ENCODE assay signal across 15 cellular contexts in genomic region chr16:17866991-17867390, GRCh38.
DNase-seq lines count a peak whose midpoint lies in the region; ATAC-seq and TF ChIP-seq lines count a peak whose summit lies in the region.
"Had no signal": no experiment of that assay in that cellular context is flagged by ENCODE, and none has a peak within 500 bp of the region (broad histone marks: within the 10 kb centered on the region; RNA-seq: fewer than 3 reads in every experiment).

No MANE protein-coding gene starts in this region.

- H3K27me3 ChIP-seq in neuronal stem cell (ENCODE audit: control insufficient read depth in 3 of 3, insufficient read depth in 3 of 3, low read depth in 1 of 3, low read length in 3 of 3) (no peaks in the 10 kb centered on the region), stomach (peaks cover 0 to 5% (median 0%) of the 10 kb centered on the region in 3 donors)
- no peaks in the 10 kb centered on the region for H3K27me3 ChIP-seq in CD4-positive, alpha-beta T cell (ENCODE audit: control insufficient read depth, insufficient read depth, low read length)

- intact Hi-C loops in CD4-positive, alpha-beta T cell (cut with DNase I, micrococcal nuclease), result no loop called here
- intact Hi-C loops in stomach (cut with DNase I; ENCODE audit: low total_unique reads), result no loop called here

- no peaks in the 10 kb centered on the region for H3K9me3 ChIP-seq in neuronal stem cell (replicated peaks in 1 of 2; ENCODE audit: control insufficient read depth in 2 of 2, insufficient read depth in 1 of 2, low read depth in 1 of 2, low read length in 2 of 2)
- H3K9me3 ChIP-seq in CD4-positive, alpha-beta T cell (ENCODE audit: control insufficient read depth, low read length), result no peaks in the 10 kb centered on the region
- H3K9me3 ChIP-seq in stomach, result no peaks in the 10 kb centered on the region
- H3K9me3 ChIP-seq: Caco-2, HAP-1 had no signal

- H3K79me1 ChIP-seq in neuronal stem cell (ENCODE audit: low read depth, low read length), result no peaks in the 10 kb centered on the region

- no peak overlapping the region for H2AFZ ChIP-seq in neuronal stem cell (ENCODE audit: low read length)
- H2AFZ ChIP-seq: GM23338 had no signal

- no peak overlapping the region for H2AK5ac ChIP-seq in neuronal stem cell (ENCODE audit: low read depth, low read length)

- H3K18ac ChIP-seq in neuronal stem cell (ENCODE audit: low read length), result peak overlapping the region; percentile 68

- H3K4ac ChIP-seq in neuronal stem cell (ENCODE audit: low read length), result no peak overlapping the region

- no peak overlapping the region for H4K91ac ChIP-seq in neuronal stem cell (ENCODE audit: low read depth, low read length, poor library complexity)

- H2BK120ac ChIP-seq in neuronal stem cell (ENCODE audit: low read depth, low read length), result no peak overlapping the region

- H3K4me3 Mint-ChIP-seq in CD4-positive, alpha-beta T cell, result no peak overlapping the region
- H3K4me3 Mint-ChIP-seq: CD8-positive, alpha-beta T cell; GM23338; HFFc6 had no signal

- H3K36me3 Mint-ChIP-seq in CD4-positive, alpha-beta T cell (ENCODE audit: low read depth), result no peaks in the 10 kb centered on the region
- H3K36me3 Mint-ChIP-seq: CD8-positive, alpha-beta T cell had no signal

- no peaks in the 10 kb centered on the region for H3K36me3 ChIP-seq in neuronal stem cell (replicated peaks in 1 of 2; ENCODE audit: control insufficient read depth in 2 of 2, insufficient read depth in 2 of 2, low read length in 2 of 2)
- no peaks in the 10 kb centered on the region for H3K36me3 ChIP-seq in stomach
- H3K36me3 ChIP-seq: HAP-1 had no signal

- ATAC-seq in CD4-positive, alpha-beta T cell (ENCODE audit: poor library complexity), result no peak
- ATAC-seq: CD8-positive, alpha-beta T cell; GM23338 had no signal

- no peak overlapping the region for H3K4me2 ChIP-seq in neuronal stem cell (ENCODE audit: insufficient read depth, low read length, poor library complexity, severe bottlenecking)
- H3K4me2 ChIP-seq: GM23338 had no signal

- POLR2A ChIA-PET in CD4-positive, alpha-beta T cell (lab: Charles Lee), result no interaction called here

- no peak overlapping the region for H2BK12ac ChIP-seq in neuronal stem cell (ENCODE audit: low read length)

- H2BK5ac ChIP-seq in neuronal stem cell (ENCODE audit: low read length), result no peak overlapping the region

- DNase-seq in ELF-1 (ENCODE audit: low read depth, low spot score) (peak; percentile 10), SK-N-DZ (ENCODE audit: low spot score) (peak; percentile 83), left kidney (ENCODE audit: low read depth, low spot score) (peak; percentile 70), neuronal stem cell (ENCODE audit: low spot score) (no peak), stomach (no peak)
- DNase-seq in CD4-positive, alpha-beta T cell, result no peak
- DNase-seq: C1 segment of cervical spinal cord; Caco-2; CD8-positive, alpha-beta T cell; DMS153; DND-41; GDM1; HFFc6 had no signal

- H3K4me1 Mint-ChIP-seq in CD4-positive, alpha-beta T cell (ENCODE audit: low read depth), result no peaks in the 10 kb centered on the region
- H3K4me1 Mint-ChIP-seq: GM23338 had no signal

- no peaks in the 10 kb centered on the region for H3K9me3 Mint-ChIP-seq in CD4-positive, alpha-beta T cell
- H3K9me3 Mint-ChIP-seq: CD8-positive, alpha-beta T cell; HFFc6 had no signal

- no peak overlapping the region for H3K4me3 ChIP-seq in neuronal stem cell (ENCODE audit: low read length in 2 of 2)
- H3K4me3 ChIP-seq in stomach, result no peak overlapping the region
- H3K4me3 ChIP-seq: GM23338, HAP-1 had no signal

- H3K27me3 Mint-ChIP-seq in CD4-positive, alpha-beta T cell, result no peaks in the 10 kb centered on the region

- no CpG with 5 or more reads among the region's 5 CpGs for WGBS in neuronal stem cell (ENCODE audit: extremely low coverage in 2 of 2, insufficient read length in 2 of 2, insufficient replicate concordance in 1 of 2), 2 donors
- WGBS in stomach, 5 donors, result 60 to 70% (median 65%) methylated on average over 5 of the region's 5 CpGs

- no peak for TF ChIP-seq EP300 in stomach (IDR thresholded peaks at IDR 0.05)

- H3K23ac ChIP-seq in neuronal stem cell (ENCODE audit: low read depth, low read length, poor library complexity), result no peak overlapping the region

- H3K4me1 ChIP-seq in neuronal stem cell (ENCODE audit: control insufficient read depth in 2 of 2, insufficient read depth in 1 of 2, low read depth in 1 of 2, low read length in 2 of 2) (no peaks in the 10 kb centered on the region), stomach (no peaks in the 10 kb centered on the region)
- H3K4me1 ChIP-seq: Caco-2, HAP-1 had no signal

- no peak overlapping the region for H4K8ac ChIP-seq in neuronal stem cell (ENCODE audit: low read depth, low read length)

- no peak for TF ChIP-seq CTCF in CD4-positive, alpha-beta T cell (IDR thresholded peaks at IDR 0.05)
- TF ChIP-seq CTCF in stomach (IDR thresholded peaks at IDR 0.05), result no peak

- no peak for TF ChIP-seq POLR2A in stomach (IDR thresholded peaks at IDR 0.05)

- no peak overlapping the region for H2BK15ac ChIP-seq in neuronal stem cell (ENCODE audit: low read length)

- no peak overlapping the region for H3K9ac ChIP-seq in neuronal stem cell (ENCODE audit: low read depth, low read length, poor library complexity)

- CTCF ChIA-PET in CD4-positive, alpha-beta T cell (lab: Charles Lee), result no interaction called here

- no peak overlapping the region for H3K14ac ChIP-seq in neuronal stem cell (ENCODE audit: low read length)

- H3K27ac Mint-ChIP-seq in CD4-positive, alpha-beta T cell, result no peak overlapping the region
- H3K27ac Mint-ChIP-seq: CD8-positive, alpha-beta T cell; GM23338; HFFc6 had no signal

- H3K27ac ChIP-seq in neuronal stem cell (replicated peaks; ENCODE audit: low read length) (no peak overlapping the region), stomach (no peak overlapping the region)
- no peak overlapping the region for H3K27ac ChIP-seq in CD4-positive, alpha-beta T cell (ENCODE audit: low read depth, low read length)

Comparison
In these comparisons a context has a peak if more than half of its experiments do, and no peak if none do; other contexts are left out.
1. DNase-seq: peak in ELF-1 (single experiment), SK-N-DZ (single experiment) and left kidney (single experiment); none in neuronal stem cell (single experiment), CD4-positive, alpha-beta T cell (0 of 10) and stomach (single experiment).